Comparison of ENCODE assay signal across 15 cellular contexts in the genomic region with DNA sequence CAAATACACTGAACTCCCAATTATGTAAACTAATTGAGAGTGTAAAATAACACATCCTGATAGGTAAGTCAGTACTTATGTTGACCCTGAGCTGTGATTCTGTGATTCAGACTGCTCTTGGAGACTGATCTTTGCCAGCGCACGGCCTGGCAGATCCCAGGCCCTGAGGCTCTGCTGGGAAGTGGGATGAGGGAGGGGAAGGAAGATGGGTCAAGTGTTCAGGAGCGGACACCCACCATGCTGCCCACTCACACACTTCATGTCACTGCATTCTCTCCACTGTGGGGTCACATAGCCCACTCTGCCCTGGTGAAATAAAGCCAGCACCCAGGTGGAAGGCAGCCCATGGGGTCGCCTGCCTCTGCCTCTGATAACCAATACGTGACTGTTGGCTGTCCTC.
A peak's percentile ranks its signal among the peaks of the same experiment; 100 is the strongest.
DNase-seq lines count a peak whose midpoint lies in the region; ATAC-seq, FAIRE-seq and TF ChIP-seq lines count a peak whose summit lies in the region.
"Had no signal": no experiment of that assay in that cellular context is flagged by ENCODE, and none has a peak within 500 bp of the region (broad histone marks: within the 10 kb centered on the region; RNA-seq: fewer than 3 reads in every experiment).

No MANE protein-coding gene starts in this region.

- H3K4me3 ChIP-seq in heart right ventricle, result no peak overlapping the region
- H3K4me3 ChIP-seq in stomach, result no peak overlapping the region
- no peak overlapping the region for H3K4me3 ChIP-seq in kidney (ENCODE audit: low read length in 2 of 2)
- H3K4me3 ChIP-seq: A549, GM12878 had no signal

- peaks cover 0 to 22% (median 0%) of the 10 kb centered on the region in 9 donors for H3K36me3 ChIP-seq in heart right ventricle
- H3K36me3 ChIP-seq in stomach, result peaks cover 0 to 15% (median 6%) of the 10 kb centered on the region in 4 donors
- peaks cover 0 to 15% of the 10 kb centered on the region in 2 donors for H3K36me3 ChIP-seq in kidney (ENCODE audit: control insufficient read depth in 1 of 2, insufficient read depth in 2 of 2, low read length in 2 of 2)

- H3K27ac ChIP-seq in RWPE1, result 0 out of 2 replicates have a peak overlapping the region, but pooled peaks have one; percentile 4
- peak overlapping the region in 6 of 10 donors; percentile 3 to 44 (median 24) for H3K27ac ChIP-seq in heart right ventricle
- peak overlapping the region; percentile 34 to 67 (median 52) for H3K27ac ChIP-seq in stomach
- H3K27ac ChIP-seq in kidney (ENCODE audit: low read depth in 2 of 2, low read length in 2 of 2), result no peak overlapping the region
- H3K27ac ChIP-seq: A549 had no signal

- peak in 6 of 8 donors; percentile 38 to 56 (median 44) for ATAC-seq in heart right ventricle
- ATAC-seq: A549, GM12878 had no signal

- intact Hi-C loops in heart right ventricle (cut with DNase I) (no loop called here), stomach (cut with DNase I; ENCODE audit: low total_unique reads) (no loop called here), kidney (cut with DNase I) (no loop called here)

- no peak for FAIRE-seq in kidney (lab: Jason Lieb, UNC)
- FAIRE-seq: A549, GM12878, GM18507 had no signal

- TF ChIP-seq CTCF in RWPE1 (conservative IDR thresholded peaks at IDR 0.05; ENCODE audit: low read depth), result no peak
- no peak for TF ChIP-seq CTCF in heart right ventricle (IDR thresholded peaks at IDR 0.05)
- TF ChIP-seq CTCF in stomach (IDR thresholded peaks at IDR 0.05), result no peak
- TF ChIP-seq CTCF in kidney (IDR thresholded peaks at IDR 0.05; ENCODE audit: borderline replicate concordance, extremely low read depth, insufficient read depth), result no peak

- no peak overlapping the region for H3K9ac ChIP-seq in kidney (ENCODE audit: low read length in 2 of 2)

- TF ChIP-seq EP300 in stomach (IDR thresholded peaks at IDR 0.05), result no peak

- POLR2A ChIA-PET in RWPE1 (lab: Yijun Ruan, JAX; ENCODE audit: low non-redundant PET), result no interaction called here

- DNase-seq in RWPE1 (ENCODE audit: low spot score) (no peak), heart right ventricle (no peak), mesenteric fat pad (ENCODE audit: low spot score) (peak; percentile 71), stomach (no peak), NOMO-1 treated with DMSO at 0.1 percent for 48 hours (lab: John Stamatoyannopoulos, UW; ENCODE audit: unreplicated experiment) (no peak), GM19238 (ENCODE audit: insufficient read length, low spot score) (no peak), kidney (no peak), MV-4-11 (lab: John Stamatoyannopoulos, UW) (no peak)
- DNase-seq: DMS79, NCI-H1436, NCI-H2029 treated with DMSO at 0.1 percent for 48 hours, NCI-H524 had no signal

- H3K9me3 ChIP-seq in heart right ventricle (no peaks in the 10 kb centered on the region), stomach (no peaks in the 10 kb centered on the region), kidney (ENCODE audit: control insufficient read depth in 1 of 2, low read length in 2 of 2) (no peaks in the 10 kb centered on the region)
- H3K9me3 ChIP-seq: A549 had no signal

- H3K4me1 ChIP-seq in heart right ventricle, result peaks cover 0 to 31% (median 15%) of the 10 kb centered on the region in 9 donors
- peaks cover 23 to 49% (median 29%) of the 10 kb centered on the region in 4 donors for H3K4me1 ChIP-seq in stomach
- H3K4me1 ChIP-seq in kidney (ENCODE audit: control insufficient read depth in 1 of 2, insufficient read depth in 1 of 2, low read depth in 1 of 2, low read length in 2 of 2), result peaks cover 3 to 7% of the 10 kb centered on the region in 2 donors

- CTCF ChIA-PET in RWPE1 (lab: Yijun Ruan, JAX), result no interaction called here

- WGBS in heart right ventricle, 2 donors, result 64 to 76% methylated on average over 5 of the region's 5 CpGs
- 47 to 77% (median 62%) methylated on average over 5 of the region's 5 CpGs for WGBS in stomach, 5 donors

- no peak for TF ChIP-seq POLR2A in stomach (IDR thresholded peaks at IDR 0.05)

- H3K27me3 ChIP-seq in heart right ventricle (no peaks in the 10 kb centered on the region), stomach (no peaks in the 10 kb centered on the region)

Comparison
In these comparisons a context has a peak if more than half of its experiments do, and no peak if none do; other contexts are left out.
1. H3K27ac ChIP-seq: peak in RWPE1 (single experiment), heart right ventricle (6 of 10) and stomach (5 of 5); none in kidney (0 of 2).